Comparison of ENCODE assay signal across 11 cellular contexts in genomic region chr4:78568640-78569261, GRCh38. TPM values are rescaled to one million over a fixed set of nuclear protein-coding genes. Genes with fewer than 3 reads are reported as not detected.
DNase-seq lines count a peak whose midpoint lies in the region; ATAC-seq, FAIRE-seq and TF ChIP-seq lines count a peak whose summit lies in the region.
"Had no signal": no experiment of that assay in that cellular context is flagged by ENCODE, and none has a peak within 500 bp of the region (broad histone marks: within the 10 kb centered on the region; RNA-seq: fewer than 3 reads in every experiment).

No MANE protein-coding gene starts in this region.

- H3K9me3 Mint-ChIP-seq in naive thymus-derived CD4-positive, alpha-beta T cell: no peaks in the 10 kb centered on the region

- FAIRE-seq in bronchial epithelial cell (lab: Jason Lieb, UNC): no peak
- FAIRE-seq: small intestine had no signal

- DNase-seq in bronchial epithelial cell (ENCODE audit: low read depth) (peak; percentile 45), prostate gland (ENCODE audit: low spot score) (no peak), RPMI8226 (no peak), HPDE6-E6E7 (ENCODE audit: extremely low spot score) (no peak), upper lobe of right lung (no peak)
- no peak for DNase-seq in naive thymus-derived CD4-positive, alpha-beta T cell
- DNase-seq: activated CD4-positive, CD25-positive, alpha-beta regulatory T cell; NCI-H524 had no signal

- peaks cover 0 to 13% (median 0%) of the 10 kb centered on the region in 7 donors for H3K4me1 Mint-ChIP-seq in naive thymus-derived CD4-positive, alpha-beta T cell

- H3K27me3 Mint-ChIP-seq in naive thymus-derived CD4-positive, alpha-beta T cell: peaks cover 0 to 19% (median 12%) of the 10 kb centered on the region in 5 donors

- H3K36me3 Mint-ChIP-seq in naive thymus-derived CD4-positive, alpha-beta T cell: no peaks in the 10 kb centered on the region

- TF ChIP-seq CTCF in bronchial epithelial cell (IDR thresholded peaks at IDR 0.05; ENCODE audit: insufficient read depth, low read length, severe bottlenecking) (no peak), prostate gland (IDR thresholded peaks at IDR 0.05) (no peak), upper lobe of right lung (IDR thresholded peaks at IDR 0.05) (no peak)

- intact Hi-C loops in prostate gland (cut with DNase I) (no loop called here), upper lobe of right lung (cut with DNase I) (no loop called here)
- intact Hi-C loops in naive thymus-derived CD4-positive, alpha-beta T cell (cut with micrococcal nuclease): no loop called here

- no peak overlapping the region for H3K4me3 ChIP-seq in bronchial epithelial cell (ENCODE audit: low read depth, low read length)
- H3K4me3 ChIP-seq in prostate gland: no peak overlapping the region
- no peak overlapping the region for H3K4me3 ChIP-seq in naive thymus-derived CD4-positive, alpha-beta T cell (ENCODE audit: low read length)
- H3K4me3 ChIP-seq in upper lobe of right lung: no peak overlapping the region

- POLR2A ChIA-PET in naive thymus-derived CD4-positive, alpha-beta T cell (lab: Charles Lee): interaction anchor here (0.6 kb wide), 1 partner anchor 19 kb away, joined by 5 read pairs; no protein-coding TSS in a partner anchor

- H3K36me3 ChIP-seq in bronchial epithelial cell (ENCODE audit: control insufficient read depth, insufficient read depth, low read length) (peaks cover 6% of the 10 kb centered on the region), prostate gland (no peaks in the 10 kb centered on the region), upper lobe of right lung (no peaks in the 10 kb centered on the region)
- H3K36me3 ChIP-seq in naive thymus-derived CD4-positive, alpha-beta T cell (ENCODE audit: control insufficient read depth in 2 of 3, insufficient read depth in 3 of 3, low read length in 3 of 3): no peaks in the 10 kb centered on the region

- H3K27me3 ChIP-seq in bronchial epithelial cell (ENCODE audit: control insufficient read depth, insufficient read depth, low read length): no peaks in the 10 kb centered on the region
- H3K27me3 ChIP-seq in prostate gland (replicated peaks; ENCODE audit: insufficient read depth): no peaks in the 10 kb centered on the region
- H3K27me3 ChIP-seq in naive thymus-derived CD4-positive, alpha-beta T cell (ENCODE audit: control insufficient read depth in 2 of 2, insufficient read depth in 2 of 2, low read length in 2 of 2): no peaks in the 10 kb centered on the region
- no peaks in the 10 kb centered on the region for H3K27me3 ChIP-seq in upper lobe of right lung

- H3K9me3 ChIP-seq in prostate gland: no peaks in the 10 kb centered on the region
- H3K9me3 ChIP-seq in naive thymus-derived CD4-positive, alpha-beta T cell (ENCODE audit: control insufficient read depth in 2 of 3, low read length in 3 of 3): no peaks in the 10 kb centered on the region
- no peaks in the 10 kb centered on the region for H3K9me3 ChIP-seq in upper lobe of right lung

- CTCF ChIA-PET in naive thymus-derived CD4-positive, alpha-beta T cell (lab: Charles Lee): interaction anchor here (0.7 kb wide), 1 partner anchor 333 kb away, joined by 3 read pairs; no protein-coding TSS in a partner anchor

- TF ChIP-seq POLR2A in prostate gland (IDR thresholded peaks at IDR 0.05): no peak

- no peak overlapping the region for H3K27ac Mint-ChIP-seq in naive thymus-derived CD4-positive, alpha-beta T cell

- ATAC-seq in GM19025 (IDR thresholded peaks at IDR 0.05; ENCODE audit: low read depth, unreplicated experiment): peak; percentile 79
- peak; percentile 47 for ATAC-seq in HG03039 (IDR thresholded peaks at IDR 0.05; ENCODE audit: unreplicated experiment)
- no peak for ATAC-seq in naive thymus-derived CD4-positive, alpha-beta T cell
- no peak for ATAC-seq in upper lobe of right lung

- H3K4me3 Mint-ChIP-seq in naive thymus-derived CD4-positive, alpha-beta T cell: no peak overlapping the region

- peaks cover 5% of the 10 kb centered on the region for H3K4me1 ChIP-seq in prostate gland (replicated peaks)
- H3K4me1 ChIP-seq in naive thymus-derived CD4-positive, alpha-beta T cell (ENCODE audit: control insufficient read depth in 2 of 2, insufficient read depth in 2 of 2, low read length in 2 of 2): no peaks in the 10 kb centered on the region
- H3K4me1 ChIP-seq in upper lobe of right lung: peaks cover 17% of the 10 kb centered on the region

- 43% methylated on average over 3 of the region's 3 CpGs for WGBS in prostate gland

- H3K27ac ChIP-seq in prostate gland (peak overlapping the region; percentile 23 to 28), upper lobe of right lung (no peak overlapping the region)
- H3K27ac ChIP-seq in naive thymus-derived CD4-positive, alpha-beta T cell (ENCODE audit: low read depth, low read length): no peak overlapping the region

RNA-seq across cellular contexts. Expression of gene ANXA3, which starts 17.2 kb away (rescaled TPM):
- total RNA-seq in bronchial epithelial cell (705 and 1,062 TPM in 2 replicates), prostate gland (100 to 1,000 TPM in 1 of 2 donors, 10 to 100 TPM in 1; 43.3 to 144 TPM), upper lobe of right lung (182 TPM)
- 1 to 10 TPM in 1 of 5 experiments, not detected in 4; 7.4 TPM for total RNA-seq in naive thymus-derived CD4-positive, alpha-beta T cell
- polyA plus RNA-seq in naive thymus-derived CD4-positive, alpha-beta T cell: not detected

Comparison
In these comparisons a context has a peak if more than half of its experiments do, and no peak if none do; other contexts are left out.
1. ATAC-seq: peak in GM19025 (single experiment) and HG03039 (single experiment); none in naive thymus-derived CD4-positive, alpha-beta T cell (single experiment) and upper lobe of right lung (single experiment).
2. H3K27ac ChIP-seq: peak in prostate gland (2 of 2); none in naive thymus-derived CD4-positive, alpha-beta T cell (single experiment) and upper lobe of right lung (single experiment).
3. RNA of gene ANXA3, which starts 17.2 kb away (total RNA-seq): 705 to 1,062 TPM in bronchial epithelial cell, 182 TPM in upper lobe of right lung (single experiment) and 43.3 to 144 TPM in prostate gland; 7.4 TPM in naive thymus-derived CD4-positive, alpha-beta T cell; every median in the first group is over 4 times any median in the second.